In genomic region chr5:79573983-79574890, GRCh38 we compare ENCODE assay signal across 30 cellular contexts. TPM values are rescaled to one million over a fixed set of nuclear protein-coding genes. Genes with fewer than 3 reads are reported as not detected.
DNase-seq lines count a peak whose midpoint lies in the region; ATAC-seq and FAIRE-seq lines count a peak whose summit lies in the region.
"Had no signal": no experiment of that assay in that cellular context is flagged by ENCODE, and none has a peak within 500 bp of the region (broad histone marks: within the 10 kb centered on the region; RNA-seq: fewer than 3 reads in every experiment).

No MANE protein-coding gene starts in this region.

- no peak for ATAC-seq in GM18520 (IDR thresholded peaks at IDR 0.05; ENCODE audit: unreplicated experiment)
- ATAC-seq: activated CD8-positive, alpha-beta T cell treated with anti-CD3 and anti-CD28 coated beads for 36 hours; PC-3 had no signal

- no peaks in the 10 kb centered on the region for H3K27me3 ChIP-seq in skeletal muscle tissue (ENCODE audit: control insufficient read depth in 3 of 3, insufficient read depth in 3 of 3, low read length in 3 of 3)
- H3K27me3 ChIP-seq: brain microvascular endothelial cell, dorsolateral prefrontal cortex, esophagus muscularis mucosa, neutrophil, sigmoid colon had no signal

- H3K4me1 ChIP-seq in skeletal muscle tissue (ENCODE audit: control insufficient read depth in 3 of 3, insufficient read depth in 3 of 3, low read length in 3 of 3), result peaks cover 3 to 11% (median 4%) of the 10 kb centered on the region in 3 donors
- H3K4me1 ChIP-seq: esophagus muscularis mucosa, sigmoid colon had no signal

- no peak for FAIRE-seq in HTR-8/SVneo (lab: Jason Lieb, UNC)
- FAIRE-seq: endometrium, frontal cortex had no signal

- H3K36me3 ChIP-seq in skeletal muscle tissue (ENCODE audit: control insufficient read depth in 3 of 3, insufficient read depth in 3 of 3, low read length in 3 of 3), result no peaks in the 10 kb centered on the region
- H3K36me3 ChIP-seq: brain microvascular endothelial cell, esophagus muscularis mucosa, neutrophil, sigmoid colon had no signal

- peak overlapping the region; percentile 27 to 62 (median 57) for H3K4me3 ChIP-seq in skeletal muscle tissue (ENCODE audit: low read length in 3 of 3)
- H3K4me3 ChIP-seq: dorsolateral prefrontal cortex, esophagus muscularis mucosa, sigmoid colon had no signal

- peak overlapping the region; percentile 45 for H3K27ac ChIP-seq in skeletal muscle tissue (ENCODE audit: low read depth, low read length)
- H3K27ac ChIP-seq: brain microvascular endothelial cell, C4-2B, dorsolateral prefrontal cortex, esophagus muscularis mucosa, neutrophil, sigmoid colon had no signal

- H3K9ac ChIP-seq in skeletal muscle tissue (ENCODE audit: low read depth in 1 of 3, low read length in 3 of 3), result peak overlapping the region in 2 of 3 donors; percentile 71 to 75

- no peaks in the 10 kb centered on the region for H3K9me3 ChIP-seq in skeletal muscle tissue (ENCODE audit: control insufficient read depth in 3 of 3, low read length in 3 of 3)
- H3K9me3 ChIP-seq: esophagus muscularis mucosa, neutrophil had no signal

- DNase-seq in DMS79 treated with DMSO at 0.1 percent for 48 hours (lab: John Stamatoyannopoulos, UW) (peak; percentile 16), DMS79 (lab: John Stamatoyannopoulos, UW) (no peak), NCI-H510A treated with DMSO at 0.1 percent for 48 hours (lab: John Stamatoyannopoulos, UW) (peak; percentile 15), fibroblast of gingiva (ENCODE audit: low read depth) (peak; percentile 21), NCI-H1105 treated with DMSO at 0.1 percent for 48 hours (lab: John Stamatoyannopoulos, UW) (no peak), HTR-8/SVneo (ENCODE audit: insufficient read length, low spot score) (no peak)
- DNase-seq: 8988T; activated CD8-positive, alpha-beta memory T cell treated with anti-CD3 and anti-CD28 coated beads, Interleukin-2, amount 50 U/mL, for 48 hours; activated CD8-positive, alpha-beta T cell treated with anti-CD3 and anti-CD28 coated beads for 36 hours; activated naive CD4-positive, alpha-beta T cell treated with anti-CD3 and anti-CD28 coated beads for 36 hours; brain microvascular endothelial cell; cerebellar nuclear complex; COR-L47; dorsolateral prefrontal cortex; GDM1; MV-4-11; NCI-H1694 treated with DMSO at 0.1 percent for 48 hours; NCI-H446; PC-3; sigmoid colon; stimulated activated CD4-positive, alpha-beta T cell treated with anti-CD3 and anti-CD28 coated beads, Interleukin-15, amount 100 ng/mL, for 24 hours; stimulated activated CD4-positive, alpha-beta T cell treated with anti-CD3 and anti-CD28 coated beads, Interleukin-4, amount 100 ng/mL, for 4 hours; T-helper 2 cell had no signal

RNA-seq across cellular contexts. Expression of gene TENT2, which starts 38.0 kb away (rescaled TPM):
- total RNA-seq in skeletal muscle tissue, result 62.6 TPM

Comparison
In these comparisons a context has a peak if more than half of its experiments do, and no peak if none do; other contexts are left out.
1. DNase-seq: peak in DMS79 treated with DMSO at 0.1 percent for 48 hours (single experiment), NCI-H510A treated with DMSO at 0.1 percent for 48 hours (single experiment) and fibroblast of gingiva (single experiment); none in DMS79 (single experiment), NCI-H1105 treated with DMSO at 0.1 percent for 48 hours (single experiment) and HTR-8/SVneo (single experiment).